12 cellular contexts compared by ENCODE assay signal in the genomic region with DNA sequence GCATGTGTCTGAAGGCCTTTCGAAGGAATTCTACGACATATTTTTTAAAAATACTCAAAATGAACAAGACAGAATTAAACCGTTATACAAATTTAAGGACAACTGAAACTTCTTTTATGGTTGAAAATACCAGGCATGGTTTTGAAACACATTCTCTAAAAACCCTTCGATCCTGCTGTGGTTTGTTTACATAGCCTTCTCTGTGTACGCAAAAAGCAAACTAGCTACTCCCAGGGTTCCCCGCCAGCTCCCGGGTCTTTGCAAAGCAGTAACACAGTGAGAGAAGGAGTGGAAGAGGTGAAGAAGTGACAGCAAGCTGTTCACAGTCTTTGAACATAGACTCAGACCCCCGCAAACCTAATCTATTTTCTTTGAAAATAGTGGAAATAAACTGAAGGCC. TPM values are rescaled to one million over a fixed set of nuclear protein-coding genes. Genes with fewer than 3 reads are reported as not detected.
A peak's percentile ranks its signal among the peaks of the same experiment; 100 is the strongest.
DNase-seq lines count a peak whose midpoint lies in the region; ATAC-seq and TF ChIP-seq lines count a peak whose summit lies in the region.
"Had no signal": no experiment of that assay in that cellular context is flagged by ENCODE, and none has a peak within 500 bp of the region (broad histone marks: within the 10 kb centered on the region; RNA-seq: fewer than 3 reads in every experiment).

No MANE protein-coding gene starts in this region.

- POLR2A ChIA-PET in CD4-positive, alpha-beta memory T cell (lab: Charles Lee; ENCODE audit: partially characterized antibody): interaction anchor here (0.7 to 4.8 kb wide), 13 partner anchors 12 to 42 kb away, joined by 3 to 99 read pairs (median 3); no protein-coding TSS in a partner anchor
- POLR2A ChIA-PET in HEK293 (lab: Yijun Ruan, JAX): no interaction called here

- no peaks in the 10 kb centered on the region for H3K36me3 ChIP-seq in CD4-positive, alpha-beta memory T cell (ENCODE audit: insufficient read depth, low read length)
- H3K36me3 ChIP-seq in HEK293 (ENCODE audit: control insufficient read depth in 2 of 2, insufficient read depth in 1 of 2, low read length in 2 of 2) (no peaks in the 10 kb centered on the region), mesodermal cell (ENCODE audit: control insufficient read depth, insufficient read depth, low read length) (no peaks in the 10 kb centered on the region), vagina (no peaks in the 10 kb centered on the region)
- H3K36me3 ChIP-seq: gastrocnemius medialis had no signal

- H3K9me3 ChIP-seq in CD4-positive, alpha-beta memory T cell (ENCODE audit: control insufficient read depth in 1 of 2, low read length in 2 of 2): no peaks in the 10 kb centered on the region
- H3K9me3 ChIP-seq in HEK293 (ENCODE audit: control insufficient read depth, insufficient read depth, low read depth, low read length) (no peaks in the 10 kb centered on the region), mesodermal cell (ENCODE audit: control insufficient read depth, low read length) (peaks cover 3% of the 10 kb centered on the region), vagina (no peaks in the 10 kb centered on the region)
- H3K9me3 ChIP-seq: gastrocnemius medialis had no signal

- H3K4me3 Mint-ChIP-seq in CD4-positive, alpha-beta memory T cell: peak overlapping the region; percentile 74 to 99 (median 86)
- H3K4me3 Mint-ChIP-seq: dendritic cell treated with granulocyte-macrophage colony-stimulating factor and Interleukin-4, amounts not matched to agents 40 ng/mL and 50 ng/mL, for 4 days had no signal

- H3K27me3 ChIP-seq in CD4-positive, alpha-beta memory T cell (ENCODE audit: insufficient read depth, low read length): no peaks in the 10 kb centered on the region
- no peaks in the 10 kb centered on the region for H3K27me3 ChIP-seq in vagina
- H3K27me3 ChIP-seq: gastrocnemius medialis had no signal

- 85% methylated on average over 4 of the region's 8 CpGs; no CpG with 5 or more reads in 1 of the 2 experiments for WGBS in mesodermal cell (ENCODE audit: insufficient coverage in 2 of 2), 2 experiments

- H3K9me3 Mint-ChIP-seq in CD4-positive, alpha-beta memory T cell: no peaks in the 10 kb centered on the region
- H3K9me3 Mint-ChIP-seq: dendritic cell treated with granulocyte-macrophage colony-stimulating factor and Interleukin-4, amounts not matched to agents 40 ng/mL and 50 ng/mL, for 4 days had no signal

- H3K27ac ChIP-seq in CD4-positive, alpha-beta memory T cell (ENCODE audit: low read depth, low read length): peak overlapping the region; percentile 79
- H3K27ac ChIP-seq in HEK293 (ENCODE audit: extremely low read depth, low read depth, low read length): no peak overlapping the region
- H3K27ac ChIP-seq in mesodermal cell (ENCODE audit: low read depth, low read length, severe bottlenecking): peak overlapping the region; percentile 24
- H3K27ac ChIP-seq in vagina: no peak overlapping the region
- H3K27ac ChIP-seq: gastrocnemius medialis had no signal

- H3K4me1 Mint-ChIP-seq in CD4-positive, alpha-beta memory T cell: peaks cover 53 to 96% (median 69%) of the 10 kb centered on the region in 4 donors

- H3K27ac Mint-ChIP-seq in CD4-positive, alpha-beta memory T cell: peak overlapping the region; percentile 95 to 100 (median 98)
- H3K27ac Mint-ChIP-seq: dendritic cell treated with granulocyte-macrophage colony-stimulating factor and Interleukin-4, amounts not matched to agents 40 ng/mL and 50 ng/mL, for 4 days had no signal

- H3K4me1 ChIP-seq in CD4-positive, alpha-beta memory T cell (ENCODE audit: insufficient read depth, low read length): peaks cover 78% of the 10 kb centered on the region
- H3K4me1 ChIP-seq in HEK293 (ENCODE audit: control insufficient read depth, insufficient read depth, low read length) (peaks cover 11% of the 10 kb centered on the region), mesodermal cell (ENCODE audit: control insufficient read depth, insufficient read depth, low read length, poor library complexity, severe bottlenecking) (peaks cover 15% of the 10 kb centered on the region), vagina (peaks cover 15% of the 10 kb centered on the region)

- no peak for TF ChIP-seq POLR2A in vagina (IDR thresholded peaks at IDR 0.05)

- H3K27me3 Mint-ChIP-seq in CD4-positive, alpha-beta memory T cell: no peaks in the 10 kb centered on the region

- DNase-seq in CD4-positive, alpha-beta memory T cell: no peak
- DNase-seq in astrocyte of the cerebellum (ENCODE audit: low read depth): peak; percentile 49
- DNase-seq in SIG-M5 treated with dmso at 0.1 percent for 504 hours (lab: John Stamatoyannopoulos, UW; ENCODE audit: unreplicated experiment): no peak
- no peak for DNase-seq in NCI-H2227 treated with DMSO at 0.1 percent for 48 hours (lab: John Stamatoyannopoulos, UW)
- no peak for DNase-seq in vagina (ENCODE audit: extremely low spot score in 2 of 2)
- DNase-seq: gastrocnemius medialis, Karpas-422, NCI-H2171 treated with DMSO at 0.1 percent for 48 hours had no signal

- peaks cover 4 to 17% of the 10 kb centered on the region in 2 donors for H3K36me3 Mint-ChIP-seq in CD4-positive, alpha-beta memory T cell

- no peak for TF ChIP-seq CTCF in HEK293 (tag by site-specific recombination; IDR thresholded peaks at IDR 0.05)
- TF ChIP-seq CTCF in astrocyte of the cerebellum (IDR thresholded peaks at IDR 0.05; ENCODE audit: low read depth, low read length, missing control alignments): no peak
- TF ChIP-seq CTCF in vagina (IDR thresholded peaks at IDR 0.05): no peak

- ATAC-seq in HG03045 (IDR thresholded peaks at IDR 0.05; ENCODE audit: unreplicated experiment): no peak
- ATAC-seq: gastrocnemius medialis had no signal

- CTCF ChIA-PET in CD4-positive, alpha-beta memory T cell (lab: Charles Lee; ENCODE audit: partially characterized antibody): interaction anchor here (1.2 to 1.3 kb wide), 2 partner anchors 24 to 27 kb away, joined by 3 read pairs; no protein-coding TSS in a partner anchor
- CTCF ChIA-PET in HEK293 (lab: Yijun Ruan, JAX): no interaction called here

- peak overlapping the region in 1 of 2 donors; percentile 14 for H3K4me3 ChIP-seq in CD4-positive, alpha-beta memory T cell (ENCODE audit: low read length in 2 of 2)
- H3K4me3 ChIP-seq in HEK293 (ENCODE audit: low read depth, low read length): no peak overlapping the region
- H3K4me3 ChIP-seq in astrocyte of the cerebellum (ENCODE audit: low read depth, low read length): no peak overlapping the region
- H3K4me3 ChIP-seq in mesodermal cell (ENCODE audit: extremely low read depth, insufficient read depth, low read length, poor library complexity, severe bottlenecking): no peak overlapping the region
- no peak overlapping the region for H3K4me3 ChIP-seq in vagina
- H3K4me3 ChIP-seq: gastrocnemius medialis had no signal

- in situ Hi-C loops in astrocyte of the cerebellum (cut with HindIII; ENCODE audit: low sequenced_read_pairs): no loop called here

- intact Hi-C loops in CD4-positive, alpha-beta memory T cell (cut with micrococcal nuclease): no loop called here
- intact Hi-C loops in vagina (cut with DNase I): no loop called here

TF ChIP-seq in HEK293, 187 proteins besides CTCF, POLR2A, EP300 and RAD21:
- TF ChIP-seq ZNF37A (tag by site-specific recombination; IDR thresholded peaks at IDR 0.05): no peak
- 0 out of 2 replicates have a peak, but pooled peaks have one; percentile 19 for TF ChIP-seq ZBTB20 (tag by site-specific recombination; IDR thresholded peaks at IDR 0.05)
- TF ChIP-seq ZNF692 (tag by site-specific recombination; IDR thresholded peaks at IDR 0.05): no peak
- TF ChIP-seq, protein P1, sequence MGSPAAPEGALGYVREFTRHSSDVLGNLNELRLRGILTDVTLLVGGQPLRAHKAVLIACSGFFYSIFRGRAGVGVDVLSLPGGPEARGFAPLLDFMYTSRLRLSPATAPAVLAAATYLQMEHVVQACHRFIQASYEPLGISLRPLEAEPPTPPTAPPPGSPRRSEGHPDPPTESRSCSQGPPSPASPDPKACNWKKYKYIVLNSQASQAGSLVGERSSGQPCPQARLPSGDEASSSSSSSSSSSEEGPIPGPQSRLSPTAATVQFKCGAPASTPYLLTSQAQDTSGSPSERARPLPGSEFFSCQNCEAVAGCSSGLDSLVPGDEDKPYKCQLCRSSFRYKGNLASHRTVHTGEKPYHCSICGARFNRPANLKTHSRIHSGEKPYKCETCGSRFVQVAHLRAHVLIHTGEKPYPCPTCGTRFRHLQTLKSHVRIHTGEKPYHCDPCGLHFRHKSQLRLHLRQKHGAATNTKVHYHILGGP (tag by site-specific recombination; IDR thresholded peaks at IDR 0.05): no peak
- TF ChIP-seq ZNF830 (tag by site-specific recombination; IDR thresholded peaks at IDR 0.05; ENCODE audit: low read depth): no peak
- no peak for TF ChIP-seq FEZF1 (tag by site-specific recombination; IDR thresholded peaks at IDR 0.05)
- TF ChIP-seq ZNF76 (tag by site-specific recombination; IDR thresholded peaks at IDR 0.05; ENCODE audit: borderline replicate concordance, low read depth): no peak
- TF ChIP-seq ZNF792 (tag by site-specific recombination; IDR thresholded peaks at IDR 0.05): no peak
- no peak for TF ChIP-seq ZBTB48 (tag by site-specific recombination; IDR thresholded peaks at IDR 0.05)
- TF ChIP-seq ZFHX2 (tag by site-specific recombination; conservative IDR thresholded peaks at IDR 0.05): no peak
- peak; percentile 45 for TF ChIP-seq ZIC2 (tag by site-specific recombination; IDR thresholded peaks at IDR 0.05)

RNA-seq across cellular contexts. Expression of gene TC2N, which starts 2.2 kb away (rescaled TPM):
- total RNA-seq in CD4-positive, alpha-beta memory T cell: 100 to 1,000 TPM; 320 to 325 TPM
- 100 to 1,000 TPM; 234 to 261 TPM for polyA plus RNA-seq in CD4-positive, alpha-beta memory T cell
- polyA plus RNA-seq in mesodermal cell (2013, experiment 1 of 2): 1.1 TPM
- 1.5 TPM for polyA plus RNA-seq in mesodermal cell (2013, experiment 2 of 2)
- total RNA-seq in vagina: 50.3 TPM

Comparison
In these comparisons a context has a peak if more than half of its experiments do, and no peak if none do; other contexts are left out.
1. H3K27ac ChIP-seq: peak in CD4-positive, alpha-beta memory T cell (single experiment) and mesodermal cell (single experiment); none in HEK293 (single experiment) and vagina (single experiment).